Comparison of ENCODE assay signal across 1 cellular context in the genomic region with DNA sequence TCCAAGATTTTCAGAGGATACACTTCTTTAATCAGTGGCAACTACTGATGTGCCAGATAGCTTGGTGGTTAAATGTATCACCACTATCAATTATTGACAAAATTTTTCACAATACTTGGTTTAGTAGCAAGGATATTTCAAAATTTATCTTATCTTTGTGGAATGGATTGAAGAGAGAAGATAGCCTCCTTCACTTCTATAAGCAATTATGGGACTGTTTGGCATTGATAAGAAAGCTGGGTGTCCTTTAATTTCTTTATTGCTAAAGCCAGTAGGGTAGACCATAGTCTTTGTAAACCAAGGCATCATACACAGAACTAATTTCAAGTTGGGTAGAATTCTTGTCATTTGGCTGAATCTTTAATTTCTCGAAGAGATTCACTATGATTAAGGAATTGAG.
TF ChIP-seq lines count a peak whose summit lies in the region.

No MANE protein-coding gene starts in this region.

TF ChIP-seq in K562, 482 proteins besides CTCF, POLR2A, EP300 and RAD21 (continued from another document):
- TF ChIP-seq, protein P1, sequence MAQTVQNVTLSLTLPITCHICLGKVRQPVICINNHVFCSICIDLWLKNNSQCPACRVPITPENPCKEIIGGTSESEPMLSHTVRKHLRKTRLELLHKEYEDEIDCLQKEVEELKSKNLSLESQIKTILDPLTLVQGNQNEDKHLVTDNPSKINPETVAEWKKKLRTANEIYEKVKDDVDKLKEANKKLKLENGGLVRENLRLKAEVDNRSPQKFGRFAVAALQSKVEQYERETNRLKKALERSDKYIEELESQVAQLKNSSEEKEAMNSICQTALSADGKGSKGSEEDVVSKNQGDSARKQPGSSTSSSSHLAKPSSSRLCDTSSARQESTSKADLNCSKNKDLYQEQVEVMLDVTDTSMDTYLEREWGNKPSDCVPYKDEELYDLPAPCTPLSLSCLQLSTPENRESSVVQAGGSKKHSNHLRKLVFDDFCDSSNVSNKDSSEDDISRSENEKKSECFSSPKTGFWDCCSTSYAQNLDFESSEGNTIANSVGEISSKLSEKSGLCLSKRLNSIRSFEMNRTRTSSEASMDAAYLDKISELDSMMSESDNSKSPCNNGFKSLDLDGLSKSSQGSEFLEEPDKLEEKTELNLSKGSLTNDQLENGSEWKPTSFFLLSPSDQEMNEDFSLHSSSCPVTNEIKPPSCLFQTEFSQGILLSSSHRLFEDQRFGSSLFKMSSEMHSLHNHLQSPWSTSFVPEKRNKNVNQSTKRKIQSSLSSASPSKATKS (CRISPR knock-in tag; IDR thresholded peaks at IDR 0.05): no peak
- TF ChIP-seq NCOR1 (IDR thresholded peaks at IDR 0.05): peak; percentile 54
- TF ChIP-seq, protein P2, sequence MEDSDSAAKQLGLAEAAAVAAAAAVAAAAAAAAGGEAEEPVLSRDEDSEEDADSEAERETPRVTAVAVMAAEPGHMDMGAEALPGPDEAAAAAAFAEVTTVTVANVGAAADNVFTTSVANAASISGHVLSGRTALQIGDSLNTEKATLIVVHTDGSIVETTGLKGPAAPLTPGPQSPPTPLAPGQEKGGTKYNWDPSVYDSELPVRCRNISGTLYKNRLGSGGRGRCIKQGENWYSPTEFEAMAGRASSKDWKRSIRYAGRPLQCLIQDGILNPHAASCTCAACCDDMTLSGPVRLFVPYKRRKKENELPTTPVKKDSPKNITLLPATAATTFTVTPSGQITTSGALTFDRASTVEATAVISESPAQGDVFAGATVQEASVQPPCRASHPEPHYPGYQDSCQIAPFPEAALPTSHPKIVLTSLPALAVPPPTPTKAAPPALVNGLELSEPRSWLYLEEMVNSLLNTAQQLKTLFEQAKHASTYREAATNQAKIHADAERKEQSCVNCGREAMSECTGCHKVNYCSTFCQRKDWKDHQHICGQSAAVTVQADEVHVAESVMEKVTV (CRISPR knock-in tag; IDR thresholded peaks at IDR 0.05): no peak
- no peak for TF ChIP-seq ZNF184 (CRISPR knock-in tag; IDR thresholded peaks at IDR 0.05)
- TF ChIP-seq CBFA2T2 (conservative IDR thresholded peaks at IDR 0.05): peak; percentile 64
- no peak for TF ChIP-seq RFX5 (IDR thresholded peaks at IDR 0.05; ENCODE audit: low read depth, low read length)
- TF ChIP-seq PHF21A (IDR thresholded peaks at IDR 0.05; ENCODE audit: borderline replicate concordance, low read depth): no peak
- TF ChIP-seq SNIP1 (IDR thresholded peaks at IDR 0.05; ENCODE audit: low read depth): no peak
- TF ChIP-seq GATAD2A (IDR thresholded peaks at IDR 0.05): no peak
- TF ChIP-seq, protein P3, sequence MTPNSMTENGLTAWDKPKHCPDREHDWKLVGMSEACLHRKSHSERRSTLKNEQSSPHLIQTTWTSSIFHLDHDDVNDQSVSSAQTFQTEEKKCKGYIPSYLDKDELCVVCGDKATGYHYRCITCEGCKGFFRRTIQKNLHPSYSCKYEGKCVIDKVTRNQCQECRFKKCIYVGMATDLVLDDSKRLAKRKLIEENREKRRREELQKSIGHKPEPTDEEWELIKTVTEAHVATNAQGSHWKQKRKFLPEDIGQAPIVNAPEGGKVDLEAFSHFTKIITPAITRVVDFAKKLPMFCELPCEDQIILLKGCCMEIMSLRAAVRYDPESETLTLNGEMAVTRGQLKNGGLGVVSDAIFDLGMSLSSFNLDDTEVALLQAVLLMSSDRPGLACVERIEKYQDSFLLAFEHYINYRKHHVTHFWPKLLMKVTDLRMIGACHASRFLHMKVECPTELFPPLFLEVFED (CRISPR knock-in tag; conservative IDR thresholded peaks at IDR 0.05): no peak
- no peak for TF ChIP-seq MYNN (IDR thresholded peaks at IDR 0.05)
- no peak for TF ChIP-seq MYNN (CRISPR knock-in tag; IDR thresholded peaks at IDR 0.05)
- peak; percentile 72; the same call in 1 of the 2 replicates for TF ChIP-seq KLF16 (IDR thresholded peaks at IDR 0.05)
- no peak for TF ChIP-seq MECOM (CRISPR knock-in tag; IDR thresholded peaks at IDR 0.05)
- no peak for TF ChIP-seq NFIC (IDR thresholded peaks at IDR 0.05)
- TF ChIP-seq PHF8 (IDR thresholded peaks at IDR 0.05; ENCODE audit: borderline replicate concordance, low read length): no peak
- no peak for TF ChIP-seq MEF2D (tag; conservative IDR thresholded peaks at IDR 0.05; ENCODE audit: low read depth)
- no peak for TF ChIP-seq CBX2 (IDR thresholded peaks at IDR 0.05; ENCODE audit: insufficient read depth, low read length, poor library complexity, severe bottlenecking)
- no peak for TF ChIP-seq SMAD1 (IDR thresholded peaks at IDR 0.05; ENCODE audit: low read depth, low read length, partially characterized antibody)
- peak; percentile 54 for TF ChIP-seq SMARCA4 (IDR thresholded peaks at IDR 0.05)
- TF ChIP-seq, protein P4, sequence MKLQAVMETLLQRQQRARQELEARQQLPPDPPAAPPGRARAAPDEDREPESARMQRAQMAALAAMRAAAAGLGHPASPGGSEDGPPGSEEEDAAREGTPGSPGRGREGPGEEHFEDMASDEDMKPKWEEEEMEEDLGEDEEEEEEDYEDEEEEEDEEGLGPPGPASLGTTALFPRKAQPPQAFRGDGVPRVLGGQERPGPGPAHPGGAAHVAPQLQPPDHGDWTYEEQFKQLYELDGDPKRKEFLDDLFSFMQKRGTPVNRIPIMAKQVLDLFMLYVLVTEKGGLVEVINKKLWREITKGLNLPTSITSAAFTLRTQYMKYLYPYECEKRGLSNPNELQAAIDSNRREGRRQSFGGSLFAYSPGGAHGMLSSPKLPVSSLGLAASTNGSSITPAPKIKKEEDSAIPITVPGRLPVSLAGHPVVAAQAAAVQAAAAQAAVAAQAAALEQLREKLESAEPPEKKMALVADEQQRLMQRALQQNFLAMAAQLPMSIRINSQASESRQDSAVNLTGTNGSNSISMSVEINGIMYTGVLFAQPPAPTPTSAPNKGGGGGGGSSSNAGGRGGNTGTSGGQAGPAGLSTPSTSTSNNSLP (IDR thresholded peaks at IDR 0.05; ENCODE audit: borderline replicate concordance, low read depth, low read length): peak; percentile 63; the same call in 1 of the 2 replicates
- 0 out of 2 replicates have a peak, but pooled peaks have one; percentile 21 for TF ChIP-seq STAT5A (IDR thresholded peaks at IDR 0.05; ENCODE audit: borderline replicate concordance, low read length)
- TF ChIP-seq DPF2 (IDR thresholded peaks at IDR 0.05): peak; percentile 57; the same call in 1 of the 2 replicates
- no peak for TF ChIP-seq ELF4 (CRISPR knock-in tag; IDR thresholded peaks at IDR 0.05)
- TF ChIP-seq PPARD (CRISPR knock-in tag; IDR thresholded peaks at IDR 0.05): no peak
- TF ChIP-seq TEAD4 (IDR thresholded peaks at IDR 0.05; ENCODE audit: low read length): peak; percentile 84
- TF ChIP-seq TEAD4 (CRISPR knock-in tag; IDR thresholded peaks at IDR 0.05; ENCODE audit: borderline replicate concordance): no peak
- peak; percentile 82 for TF ChIP-seq CBFA2T3 (IDR thresholded peaks at IDR 0.05)
- TF ChIP-seq BRD9 (IDR thresholded peaks at IDR 0.05; ENCODE audit: low read depth, partially characterized antibody): no peak
- TF ChIP-seq, protein P5, sequence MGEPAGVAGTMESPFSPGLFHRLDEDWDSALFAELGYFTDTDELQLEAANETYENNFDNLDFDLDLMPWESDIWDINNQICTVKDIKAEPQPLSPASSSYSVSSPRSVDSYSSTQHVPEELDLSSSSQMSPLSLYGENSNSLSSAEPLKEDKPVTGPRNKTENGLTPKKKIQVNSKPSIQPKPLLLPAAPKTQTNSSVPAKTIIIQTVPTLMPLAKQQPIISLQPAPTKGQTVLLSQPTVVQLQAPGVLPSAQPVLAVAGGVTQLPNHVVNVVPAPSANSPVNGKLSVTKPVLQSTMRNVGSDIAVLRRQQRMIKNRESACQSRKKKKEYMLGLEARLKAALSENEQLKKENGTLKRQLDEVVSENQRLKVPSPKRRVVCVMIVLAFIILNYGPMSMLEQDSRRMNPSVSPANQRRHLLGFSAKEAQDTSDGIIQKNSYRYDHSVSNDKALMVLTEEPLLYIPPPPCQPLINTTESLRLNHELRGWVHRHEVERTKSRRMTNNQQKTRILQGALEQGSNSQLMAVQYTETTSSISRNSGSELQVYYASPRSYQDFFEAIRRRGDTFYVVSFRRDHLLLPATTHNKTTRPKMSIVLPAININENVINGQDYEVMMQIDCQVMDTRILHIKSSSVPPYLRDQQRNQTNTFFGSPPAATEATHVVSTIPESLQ (CRISPR knock-in tag; IDR thresholded peaks at IDR 0.05): no peak
- no peak for TF ChIP-seq CAMTA2 (CRISPR knock-in tag; conservative IDR thresholded peaks at IDR 0.05)
- no peak for TF ChIP-seq CBX8 (IDR thresholded peaks at IDR 0.05; ENCODE audit: borderline replicate concordance, extremely low read depth, low read depth, low read length, poor library complexity, severe bottlenecking)
- TF ChIP-seq, protein P6, sequence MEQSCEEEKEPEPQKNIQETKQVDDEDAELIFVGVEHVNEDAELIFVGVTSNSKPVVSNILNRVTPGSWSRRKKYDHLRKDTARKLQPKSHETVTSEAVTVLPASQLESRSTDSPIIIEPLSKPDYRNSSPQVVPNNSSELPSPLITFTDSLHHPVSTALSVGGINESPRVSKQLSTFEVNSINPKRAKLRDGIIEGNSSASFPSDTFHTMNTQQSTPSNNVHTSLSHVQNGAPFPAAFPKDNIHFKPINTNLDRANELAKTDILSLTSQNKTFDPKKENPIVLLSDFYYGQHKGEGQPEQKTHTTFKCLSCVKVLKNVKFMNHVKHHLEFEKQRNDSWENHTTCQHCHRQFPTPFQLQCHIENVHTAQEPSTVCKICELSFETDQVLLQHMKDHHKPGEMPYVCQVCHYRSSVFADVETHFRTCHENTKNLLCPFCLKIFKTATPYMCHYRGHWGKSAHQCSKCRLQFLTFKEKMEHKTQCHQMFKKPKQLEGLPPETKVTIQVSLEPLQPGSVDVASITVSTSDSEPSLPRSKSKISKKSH (CRISPR knock-in tag; IDR thresholded peaks at IDR 0.05): no peak
- TF ChIP-seq, protein P7, sequence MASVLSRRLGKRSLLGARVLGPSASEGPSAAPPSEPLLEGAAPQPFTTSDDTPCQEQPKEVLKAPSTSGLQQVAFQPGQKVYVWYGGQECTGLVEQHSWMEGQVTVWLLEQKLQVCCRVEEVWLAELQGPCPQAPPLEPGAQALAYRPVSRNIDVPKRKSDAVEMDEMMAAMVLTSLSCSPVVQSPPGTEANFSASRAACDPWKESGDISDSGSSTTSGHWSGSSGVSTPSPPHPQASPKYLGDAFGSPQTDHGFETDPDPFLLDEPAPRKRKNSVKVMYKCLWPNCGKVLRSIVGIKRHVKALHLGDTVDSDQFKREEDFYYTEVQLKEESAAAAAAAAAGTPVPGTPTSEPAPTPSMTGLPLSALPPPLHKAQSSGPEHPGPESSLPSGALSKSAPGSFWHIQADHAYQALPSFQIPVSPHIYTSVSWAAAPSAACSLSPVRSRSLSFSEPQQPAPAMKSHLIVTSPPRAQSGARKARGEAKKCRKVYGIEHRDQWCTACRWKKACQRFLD (CRISPR knock-in tag; IDR thresholded peaks at IDR 0.05): 0 out of 2 replicates have a peak, but pooled peaks have one; percentile 47
- TF ChIP-seq HMGN3 (IDR thresholded peaks at IDR 0.05; ENCODE audit: borderline replicate concordance, extremely low read depth, insufficient read length, low read depth, low read length): no peak
- TF ChIP-seq MAFG (tag; conservative IDR thresholded peaks at IDR 0.05): no peak
- TF ChIP-seq MNT (conservative IDR thresholded peaks at IDR 0.05): 0 out of 4 replicates have a peak, but pooled peaks of 1 of the 2 experiments have one; percentile 19
- no peak for TF ChIP-seq ZBTB17 (CRISPR knock-in tag; IDR thresholded peaks at IDR 0.05)
